1 cellular context compared by ENCODE assay signal in the genomic region with DNA sequence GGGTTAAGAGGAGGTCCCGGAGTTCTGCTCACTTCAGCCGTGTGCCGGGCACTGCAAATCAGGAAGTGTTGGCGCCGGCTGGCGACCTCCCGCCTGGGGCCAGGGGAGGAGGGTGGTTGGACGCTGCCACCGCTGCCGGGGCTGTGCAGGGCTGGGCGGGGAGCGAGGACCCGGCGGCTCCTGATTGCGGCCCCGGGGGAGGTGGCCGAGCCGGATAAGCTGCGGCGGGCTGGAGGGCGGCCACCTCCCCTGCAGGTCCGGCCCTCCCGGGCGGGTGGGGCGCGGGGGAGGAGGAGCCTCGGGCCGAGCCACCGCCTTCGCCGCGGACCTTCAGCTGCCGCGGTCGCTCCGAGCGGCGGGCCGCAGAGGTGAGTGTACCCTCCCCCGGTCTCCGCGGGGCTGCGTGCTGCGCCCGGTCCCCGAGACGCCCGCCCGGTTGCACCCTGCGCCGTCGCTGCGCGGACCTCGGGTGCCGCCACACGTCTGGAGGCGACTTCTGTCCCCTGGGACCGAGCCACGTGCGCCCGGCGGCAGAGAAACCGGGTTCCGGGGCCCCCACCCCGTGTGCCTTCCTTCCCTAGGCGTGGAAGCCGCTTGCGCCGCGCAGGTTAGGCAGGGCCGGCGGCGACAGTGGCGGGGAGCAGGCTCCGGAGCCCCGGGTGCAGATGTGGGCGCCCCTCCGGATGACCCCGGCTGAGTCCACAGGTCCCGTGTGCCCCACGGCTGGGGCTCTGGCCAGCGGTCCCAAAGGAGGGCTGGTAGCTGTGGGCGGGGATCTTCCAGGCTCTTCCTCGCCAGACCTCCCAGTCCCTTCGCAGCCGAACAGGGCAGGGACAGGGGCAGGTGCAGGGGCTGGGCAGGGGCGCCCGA.
TF ChIP-seq lines count a peak whose summit lies in the region.

A gene with protein sequence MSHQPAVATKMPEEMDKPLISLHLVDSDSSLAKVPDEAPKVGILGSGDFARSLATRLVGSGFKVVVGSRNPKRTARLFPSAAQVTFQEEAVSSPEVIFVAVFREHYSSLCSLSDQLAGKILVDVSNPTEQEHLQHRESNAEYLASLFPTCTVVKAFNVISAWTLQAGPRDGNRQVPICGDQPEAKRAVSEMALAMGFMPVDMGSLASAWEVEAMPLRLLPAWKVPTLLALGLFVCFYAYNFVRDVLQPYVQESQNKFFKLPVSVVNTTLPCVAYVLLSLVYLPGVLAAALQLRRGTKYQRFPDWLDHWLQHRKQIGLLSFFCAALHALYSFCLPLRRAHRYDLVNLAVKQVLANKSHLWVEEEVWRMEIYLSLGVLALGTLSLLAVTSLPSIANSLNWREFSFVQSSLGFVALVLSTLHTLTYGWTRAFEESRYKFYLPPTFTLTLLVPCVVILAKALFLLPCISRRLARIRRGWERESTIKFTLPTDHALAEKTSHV (plus strand): TSS at position 314 of the 870 bp plus-strand sequence. CDS start 7,179 bp downstream, outside the sequence.

TF ChIP-seq in endothelial cell of umbilical vein, 7 proteins besides CTCF, POLR2A, EP300 and RAD21:
- TF ChIP-seq, protein P1, sequence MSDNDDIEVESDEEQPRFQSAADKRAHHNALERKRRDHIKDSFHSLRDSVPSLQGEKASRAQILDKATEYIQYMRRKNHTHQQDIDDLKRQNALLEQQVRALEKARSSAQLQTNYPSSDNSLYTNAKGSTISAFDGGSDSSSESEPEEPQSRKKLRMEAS (IDR thresholded peaks at IDR 0.05; ENCODE audit: insufficient read depth, insufficient read length) = no peak
- TF ChIP-seq POLR2AphosphoS5 (IDR thresholded peaks at IDR 0.05; ENCODE audit: insufficient read depth, low read depth, low read length) = peak; percentile 77
